24 cellular contexts compared by ENCODE assay signal in the genomic region with DNA sequence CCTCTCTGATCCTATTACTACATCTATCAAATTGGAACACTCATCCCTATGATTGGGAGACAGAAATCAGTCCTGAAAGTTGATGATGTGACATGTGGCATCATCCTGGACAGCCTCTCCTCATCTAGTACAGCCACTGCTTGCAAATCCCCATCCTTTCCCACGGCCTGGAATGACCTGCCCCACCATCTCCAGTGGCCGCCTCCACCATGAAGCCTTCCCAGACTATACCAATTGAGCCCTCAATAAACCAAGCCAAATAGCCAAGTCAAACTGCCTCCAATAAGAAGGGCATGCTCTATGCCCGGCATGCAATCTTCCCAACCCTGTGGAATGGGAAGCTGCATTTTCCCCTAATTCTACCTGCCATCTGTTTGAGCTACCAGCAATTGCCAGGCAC. TPM values are rescaled to one million over a fixed set of nuclear protein-coding genes. Genes with fewer than 3 reads are reported as not detected.
DNase-seq lines count a peak whose midpoint lies in the region; ATAC-seq and TF ChIP-seq lines count a peak whose summit lies in the region.
"Had no signal": no experiment of that assay in that cellular context is flagged by ENCODE, and none has a peak within 500 bp of the region (broad histone marks: within the 10 kb centered on the region; RNA-seq: fewer than 3 reads in every experiment).

No MANE protein-coding gene starts in this region.

- H2AFZ ChIP-seq in mammary epithelial cell (ENCODE audit: low read depth, low read length): peak overlapping the region; percentile 77

- H4K20me1 ChIP-seq in mammary epithelial cell (ENCODE audit: insufficient read depth, low read length): no peaks in the 10 kb centered on the region
- H4K20me1 ChIP-seq: BLaER1 had no signal

- H3K9me3 ChIP-seq in HEK293 (ENCODE audit: control insufficient read depth, insufficient read depth, low read depth, low read length) (no peaks in the 10 kb centered on the region), mammary epithelial cell (replicated peaks; ENCODE audit: insufficient read depth, low read length) (no peaks in the 10 kb centered on the region), lower lobe of right lung (no peaks in the 10 kb centered on the region), stomach (no peaks in the 10 kb centered on the region)
- H3K9me3 ChIP-seq: BLaER1, tibial artery had no signal

- TF ChIP-seq CTCF in HEK293 (tag by site-specific recombination; IDR thresholded peaks at IDR 0.05): no peak
- no peak for TF ChIP-seq CTCF in mammary epithelial cell (conservative IDR thresholded peaks at IDR 0.05 in 1 of 2, IDR thresholded peaks at IDR 0.05 in 1 of 2; ENCODE audit: extremely low read depth in 1 of 2, insufficient read depth in 1 of 2, low read depth in 1 of 2, low read length in 2 of 2)
- no peak for TF ChIP-seq CTCF in lower lobe of right lung (IDR thresholded peaks at IDR 0.05)
- no peak for TF ChIP-seq CTCF in stomach (IDR thresholded peaks at IDR 0.05)

- H3K4me3 ChIP-seq in HEK293 (ENCODE audit: low read depth, low read length): no peak overlapping the region
- no peak overlapping the region for H3K4me3 ChIP-seq in mammary epithelial cell (replicated peaks in 1 of 3; ENCODE audit: insufficient read depth in 1 of 3, low read depth in 2 of 3, low read length in 3 of 3)
- H3K4me3 ChIP-seq in lower lobe of right lung: peak overlapping the region; percentile 43
- H3K4me3 ChIP-seq in stomach: no peak overlapping the region
- H3K4me3 ChIP-seq: BLaER1, cardiac muscle cell, coronary artery, GM12878, tibial artery had no signal

- in situ Hi-C loops in mammary epithelial cell (cut with MboI; ENCODE audit: low sequenced_read_pairs in 2 of 2): no loop called here

- H3K36me3 ChIP-seq in HEK293 (ENCODE audit: control insufficient read depth in 2 of 2, insufficient read depth in 1 of 2, low read length in 2 of 2): no peaks in the 10 kb centered on the region
- H3K36me3 ChIP-seq in mammary epithelial cell (ENCODE audit: insufficient read depth, low read length): no peaks in the 10 kb centered on the region
- H3K36me3 ChIP-seq in lower lobe of right lung: no peaks in the 10 kb centered on the region
- H3K36me3 ChIP-seq in stomach: no peaks in the 10 kb centered on the region
- H3K36me3 ChIP-seq: BLaER1, cardiac muscle cell, tibial artery had no signal

- intact Hi-C loops in mammary epithelial cell (cut with micrococcal nuclease) (no loop called here), lower lobe of right lung (cut with DNase I) (no loop called here), stomach (cut with DNase I; ENCODE audit: low total_unique reads) (no loop called here)

- CTCF ChIA-PET in HEK293 (lab: Yijun Ruan, JAX): interaction anchor here (0.5 to 0.6 kb wide), 2 partner anchors 32 to 168 kb away, joined by 3 read pairs; no protein-coding TSS in a partner anchor
- CTCF ChIA-PET in mammary epithelial cell (lab: Charles Lee; ENCODE audit: low non-redundant PET): no interaction called here

- no peak overlapping the region for H3K9ac ChIP-seq in mammary epithelial cell (ENCODE audit: insufficient read depth, low read length)
- H3K9ac ChIP-seq: BLaER1 had no signal

- dilution Hi-C loops in mammary epithelial cell (cut with HindIII; ENCODE audit: low sequenced_read_pairs): no loop called here

- WGBS in mammary epithelial cell (ENCODE audit: low coverage, missing lambda C conversion rate): 88% methylated on average over 3 of the region's 3 CpGs
- WGBS in stomach, 5 donors: 48 to 65% (median 62%) methylated on average over 3 of the region's 3 CpGs

- H3K4me1 ChIP-seq in HEK293 (ENCODE audit: control insufficient read depth, insufficient read depth, low read length) (no peaks in the 10 kb centered on the region), mammary epithelial cell (ENCODE audit: insufficient read depth, low read length) (peaks cover 19% of the 10 kb centered on the region), lower lobe of right lung (peaks cover 25% of the 10 kb centered on the region), stomach (peaks cover 18 to 70% (median 52%) of the 10 kb centered on the region in 4 donors)

- DNase-seq in mammary epithelial cell (no peak), lower lobe of right lung (no peak), stomach (no peak), inferior parietal cortex (ENCODE audit: extremely low spot score) (no peak), erythroblast (lab: John Stamatoyannopoulos, UW) (no peak)
- no peak for DNase-seq in activated CD4-positive, alpha-beta T cell treated with anti-CD3 and anti-CD28 coated beads, Interleukin-2, amount 50 U/mL, for 4 hours
- DNase-seq in activated naive CD4-positive, alpha-beta T cell treated with anti-CD3 and anti-CD28 coated beads, Interleukin-2, amount 50 U/mL, for 16 hours: no peak
- DNase-seq: activated effector memory CD4-positive, alpha-beta T cell treated with Interleukin-2 at 50 U/mL for 16 hours; activated naive CD8-positive, alpha-beta T cell treated with anti-CD3 and anti-CD28 coated beads, Interleukin-2, amount 10 ng/mL, durations not matched to agents 7 days and 5 days; activated T-cell treated with anti-CD3 and anti-CD28 coated beads, Interleukin-2, amount 50 U/mL, for 1 hour; aorta; effector memory CD4-positive, alpha-beta T cell; glutamatergic neuron; kidney glomerular epithelial cell; MV-4-11; stimulated activated CD4-positive, alpha-beta T cell treated with anti-CD3 and anti-CD28 coated beads, Interleukin-1b, Interleukin-23, amount 100 ng/mL, for 48 hours; stimulated activated naive CD8-positive, alpha-beta T cell treated with anti-CD3 and anti-CD28 coated beads, Interleukin-15, amount 100 ng/mL, for 72 hours; tibial artery had no signal

- no peak for TF ChIP-seq EP300 in stomach (IDR thresholded peaks at IDR 0.05)

- no peaks in the 10 kb centered on the region for H3K79me2 ChIP-seq in mammary epithelial cell (ENCODE audit: insufficient read depth, low read length)

- BruUV-seq in mammary epithelial cell (replicated peaks; lab: Mats Ljungman, UMichigan): no TSS peak

- ATAC-seq in lower lobe of right lung: no peak
- ATAC-seq: GM12878; natural killer cell treated with Interleukin-12 subunit alpha and Interleukin-12 subunit beta and Interleukin-15 and Interleukin-18, amount 100 ng/mL, for 72 hours; stimulated activated naive CD8-positive, alpha-beta T cell treated with anti-CD3 and anti-CD28 coated beads, Interleukin-15, amount 100 ng/mL, for 72 hours had no signal

- H3K27me3 ChIP-seq in mammary epithelial cell (ENCODE audit: insufficient read depth, low read length) (no peaks in the 10 kb centered on the region), lower lobe of right lung (ENCODE audit: low read depth) (no peaks in the 10 kb centered on the region), stomach (no peaks in the 10 kb centered on the region)
- H3K27me3 ChIP-seq: cardiac muscle cell, tibial artery had no signal

- no peak overlapping the region for H3K27ac ChIP-seq in HEK293 (ENCODE audit: extremely low read depth, low read depth, low read length)
- no peak overlapping the region for H3K27ac ChIP-seq in mammary epithelial cell (ENCODE audit: insufficient read depth, low read depth, low read length)
- no peak overlapping the region for H3K27ac ChIP-seq in lower lobe of right lung
- peak overlapping the region; percentile 22 to 77 (median 67) for H3K27ac ChIP-seq in stomach
- H3K27ac ChIP-seq: BLaER1, cardiac muscle cell, coronary artery, tibial artery had no signal

- POLR2A ChIA-PET in HEK293 (lab: Yijun Ruan, JAX): no interaction called here

- no peak for TF ChIP-seq POLR2A in stomach (IDR thresholded peaks at IDR 0.05)
- no peak for TF ChIP-seq POLR2A in erythroblast (IDR thresholded peaks at IDR 0.05; ENCODE audit: low read length)

- peak overlapping the region; percentile 92 for H3K4me2 ChIP-seq in mammary epithelial cell (ENCODE audit: insufficient read depth, low read depth, low read length)

RNA-seq across cellular contexts. Expression of a gene that starts 0.6 kb away (rescaled TPM):
- total RNA-seq in mammary epithelial cell (1 to 10 TPM; 3.0 to 3.5 TPM), lower lobe of right lung (15.6 TPM), stomach (10 to 100 TPM in 2 of 5 donors, 1 to 10 TPM in 3; 3.5 to 17.4 (median 8.1) TPM)
- polyA plus RNA-seq in mammary epithelial cell (4.0 TPM), stomach (10 to 100 TPM in 1 of 3 donors, 1 to 10 TPM in 2; 9.5 to 20.1 (median 9.5) TPM)
- 2.0 TPM for polyA minus RNA-seq in mammary epithelial cell

RNA-seq across cellular contexts. Expression of a gene that starts 24.0 kb away (rescaled TPM):
- total RNA-seq in mammary epithelial cell (10 to 100 TPM; 13.3 to 14.8 TPM), lower lobe of right lung (9.1 TPM), stomach (10 to 100 TPM in 1 of 5 donors, 1 to 10 TPM in 2, under 1 TPM in 1, not detected in 1; 0.45 to 18.8 (median 2.7) TPM)
- polyA plus RNA-seq in mammary epithelial cell (4.6 TPM), stomach (1 to 10 TPM; 1.8 to 3.4 (median 2.3) TPM)
- polyA minus RNA-seq in mammary epithelial cell: 5.6 TPM

RNA-seq across cellular contexts. Expression of a gene that starts 57.1 kb away (rescaled TPM):
- 100 to 1,000 TPM in 1 of 2 donors, 10 to 100 TPM in 1; 77.3 to 181 TPM for total RNA-seq in mammary epithelial cell
- 91.7 TPM for polyA plus RNA-seq in mammary epithelial cell
- 181 TPM for polyA minus RNA-seq in mammary epithelial cell
- 20.4 TPM for total RNA-seq in lower lobe of right lung
- total RNA-seq in stomach: 100 to 1,000 TPM in 1 of 5 donors, 10 to 100 TPM in 3, 1 to 10 TPM in 1; 6.7 to 200 (median 42.7) TPM
- 10 to 100 TPM in 2 of 3 donors, 1 to 10 TPM in 1; 4.6 to 30.4 (median 11.0) TPM for polyA plus RNA-seq in stomach
- total RNA-seq: activated naive CD8-positive, alpha-beta T cell treated with anti-CD3 and anti-CD28 coated beads, Interleukin-2, amount 10 ng/mL, durations not matched to agents 7 days and 5 days; natural killer cell treated with Interleukin-12 subunit alpha and Interleukin-12 subunit beta and Interleukin-15 and Interleukin-18, amount 100 ng/mL, for 72 hours had no signal

Comparison
In these comparisons a context has a peak if more than half of its experiments do, and no peak if none do; other contexts are left out.
1. H3K27ac ChIP-seq: peak in stomach (5 of 5); none in HEK293 (single experiment), mammary epithelial cell (single experiment) and lower lobe of right lung (single experiment).